11 cellular contexts compared by ENCODE assay signal in the genomic region with DNA sequence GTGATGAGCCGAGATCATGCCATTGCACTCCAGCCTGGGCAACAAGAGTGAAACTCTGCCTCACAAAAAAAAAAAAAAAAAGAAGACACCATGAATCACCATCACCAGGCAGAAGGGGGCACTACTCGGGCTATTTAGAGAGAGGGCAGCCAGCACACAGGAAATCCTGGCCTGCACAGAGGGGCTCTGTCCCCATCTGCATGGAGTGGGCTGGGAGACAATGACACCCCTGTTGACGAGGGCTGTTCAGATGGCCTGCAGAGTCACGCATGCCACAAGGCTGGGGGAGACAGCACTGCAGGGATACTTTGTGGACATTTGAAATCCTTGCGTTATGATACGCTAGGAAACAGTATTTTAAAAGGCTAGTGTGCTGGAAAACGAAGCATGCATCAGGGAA. TPM values are rescaled to one million over a fixed set of nuclear protein-coding genes. Genes with fewer than 3 reads are reported as not detected.
DNase-seq lines count a peak whose midpoint lies in the region; ATAC-seq and TF ChIP-seq lines count a peak whose summit lies in the region.
"Had no signal": no experiment of that assay in that cellular context is flagged by ENCODE, and none has a peak within 500 bp of the region (broad histone marks: within the 10 kb centered on the region; RNA-seq: fewer than 3 reads in every experiment).

No MANE protein-coding gene starts in this region.

- no peaks in the 10 kb centered on the region for H3K9me3 ChIP-seq in lower lobe of right lung
- H3K9me3 ChIP-seq: ovary had no signal

- no peak overlapping the region for H3K4me3 Mint-ChIP-seq in nephron
- H3K4me3 Mint-ChIP-seq: activated naive CD8-positive, alpha-beta T cell treated with anti-CD3 and anti-CD28 coated beads for 36 hours had no signal

- no peaks in the 10 kb centered on the region for H3K36me3 Mint-ChIP-seq in nephron (ENCODE audit: low read depth)
- H3K36me3 Mint-ChIP-seq: activated naive CD8-positive, alpha-beta T cell treated with anti-CD3 and anti-CD28 coated beads for 36 hours had no signal

- intact Hi-C loops in lower lobe of right lung (cut with DNase I) (no loop called here), lower leg skin (cut with DNase I; ENCODE audit: low total_unique reads) (no loop called here)

- no peak for TF ChIP-seq POLR2A in lower leg skin (IDR thresholded peaks at IDR 0.05)

- WGBS in lower leg skin, 2 donors, result 79 to 88% methylated on average over 7 of the region's 7 CpGs

- H3K36me3 ChIP-seq in lower lobe of right lung, result no peaks in the 10 kb centered on the region
- H3K36me3 ChIP-seq: ovary had no signal

- peak; percentile 97 for DNase-seq in Ammon's horn (ENCODE audit: low spot score)
- peak; percentile 43 for DNase-seq in HuH-7 (ENCODE audit: low spot score)
- DNase-seq in caudate nucleus (lab: John Stamatoyannopoulos, UW), result peak in 57 of 61 donors; percentile 46 to 95 (median 84)
- DNase-seq in activated gamma-delta T cell (lab: John Stamatoyannopoulos, UW), result no peak
- no peak for DNase-seq in lower lobe of right lung
- no peak for DNase-seq in lower leg skin (ENCODE audit: low spot score in 2 of 2)
- no peak for DNase-seq in GM10266 (ENCODE audit: extremely low spot score)
- DNase-seq: activated naive CD8-positive, alpha-beta T cell treated with anti-CD3 and anti-CD28 coated beads for 36 hours; NCI-H1105; ovary had no signal

- H3K27ac Mint-ChIP-seq in nephron, result peak overlapping the region; percentile 60 to 88 (median 63)
- H3K27ac Mint-ChIP-seq: activated naive CD8-positive, alpha-beta T cell treated with anti-CD3 and anti-CD28 coated beads for 36 hours had no signal

- peaks cover 51% of the 10 kb centered on the region for H3K4me1 ChIP-seq in lower lobe of right lung

- H3K27me3 ChIP-seq in lower lobe of right lung (ENCODE audit: low read depth), result no peaks in the 10 kb centered on the region
- H3K27me3 ChIP-seq: ovary had no signal

- no peak overlapping the region for H3K4me3 ChIP-seq in lower lobe of right lung
- H3K4me3 ChIP-seq in lower leg skin (ENCODE audit: low read depth, poor library complexity, severe bottlenecking), result no peak overlapping the region
- H3K4me3 ChIP-seq: ovary had no signal

- TF ChIP-seq CTCF in nephron (IDR thresholded peaks at IDR 0.05; ENCODE audit: unreplicated experiment in 3 of 3), result peak in 2 of 3 experiments; percentile 11 to 23
- no peak for TF ChIP-seq CTCF in lower lobe of right lung (IDR thresholded peaks at IDR 0.05)
- no peak for TF ChIP-seq CTCF in lower leg skin (IDR thresholded peaks at IDR 0.05)
- TF ChIP-seq CTCF in GM10266 (IDR thresholded peaks at IDR 0.05; ENCODE audit: control insufficient read depth, insufficient read depth, low read depth, missing control alignments), result no peak

- H3K9me3 Mint-ChIP-seq in nephron, result no peaks in the 10 kb centered on the region
- H3K9me3 Mint-ChIP-seq: activated naive CD8-positive, alpha-beta T cell treated with anti-CD3 and anti-CD28 coated beads for 36 hours had no signal

- no peak for ATAC-seq in lower lobe of right lung

- H3K27me3 Mint-ChIP-seq in nephron (ENCODE audit: low read depth), result no peaks in the 10 kb centered on the region

- peaks cover 70% of the 10 kb centered on the region for H3K4me1 Mint-ChIP-seq in nephron

- H3K27ac ChIP-seq in caudate nucleus (ENCODE audit: low read depth, low read length), result peak overlapping the region; percentile 99
- H3K27ac ChIP-seq in lower lobe of right lung, result no peak overlapping the region
- H3K27ac ChIP-seq: ovary had no signal

RNA-seq across cellular contexts. Expression of gene CUEDC1, which starts 48.3 kb away (rescaled TPM):
- 42.8 TPM for total RNA-seq in lower lobe of right lung
- total RNA-seq in lower leg skin, result 10 to 100 TPM in 3 of 4 donors, 1 to 10 TPM in 1; 7.5 to 14.3 (median 12.7) TPM

RNA-seq across cellular contexts. Expression of gene MRPS23, which starts 57.1 kb away (rescaled TPM):
- total RNA-seq in lower lobe of right lung (35.4 TPM), lower leg skin (10 to 100 TPM; 12.2 to 17.8 (median 15.0) TPM)

Comparison
In these comparisons a context has a peak if more than half of its experiments do, and no peak if none do; other contexts are left out.
1. DNase-seq: peak in Ammon's horn (single experiment), HuH-7 (single experiment) and caudate nucleus (57 of 61); none in activated gamma-delta T cell (single experiment), lower lobe of right lung (single experiment), lower leg skin (0 of 2) and GM10266 (single experiment).
2. CTCF ChIP-seq: peak in nephron (2 of 3); none in lower lobe of right lung (single experiment), lower leg skin (0 of 3) and GM10266 (single experiment).